ENCODE assay signal across 10 cellular contexts in the genomic region with DNA sequence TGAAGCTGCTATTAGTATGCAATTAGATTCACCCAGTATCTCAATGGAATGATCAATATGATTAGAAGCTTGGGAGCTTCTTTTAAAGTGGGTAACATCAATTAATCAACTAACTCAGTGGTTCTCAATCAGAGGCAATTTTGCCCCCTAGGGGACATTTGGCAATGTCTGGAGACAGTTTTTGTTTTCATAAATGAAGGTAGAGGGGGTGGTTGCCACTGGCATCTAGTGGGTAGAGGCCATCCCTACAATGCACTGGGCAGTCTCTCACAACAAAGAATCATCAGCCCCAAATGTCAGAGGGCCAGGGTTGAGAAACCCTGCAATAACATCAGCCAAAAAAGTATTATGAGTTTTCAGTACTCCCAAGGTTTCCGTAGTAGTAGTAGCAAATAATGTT. TPM values are rescaled to one million over a fixed set of nuclear protein-coding genes. Genes with fewer than 3 reads are reported as not detected.
DNase-seq lines count a peak whose midpoint lies in the region; ATAC-seq, FAIRE-seq and TF ChIP-seq lines count a peak whose summit lies in the region.
"Had no signal": no experiment of that assay in that cellular context is flagged by ENCODE, and none has a peak within 500 bp of the region (broad histone marks: within the 10 kb centered on the region; RNA-seq: fewer than 3 reads in every experiment).

No MANE protein-coding gene starts in this region.

- no peaks in the 10 kb centered on the region for H3K9me3 ChIP-seq in GM12878 (replicated peaks; ENCODE audit: control insufficient read depth, insufficient read depth, low read length)
- H3K9me3 ChIP-seq: mucosa of descending colon had no signal

- H3K4me3 ChIP-seq in GM06990 (replicated peaks; ENCODE audit: low read depth, low read length) (no peak overlapping the region), GM12878 (no peak overlapping the region)
- H3K4me3 ChIP-seq: mucosa of descending colon had no signal

- H2AFZ ChIP-seq in GM12878 (ENCODE audit: control insufficient read depth, low read depth, low read length): no peak overlapping the region

- POLR2A ChIA-PET in GM12878 (lab: Charles Lee): no interaction called here

- no peak overlapping the region for H3K4me2 ChIP-seq in GM12878 (ENCODE audit: control insufficient read depth, insufficient read depth)

- no peak for FAIRE-seq in GM12878 (lab: Jason Lieb, UNC)

- RAD21 ChIA-PET in GM12878 (lab: Charles Lee; ENCODE audit: unreplicated experiment): no interaction called here

- H4K20me1 ChIP-seq in GM12878 (ENCODE audit: control insufficient read depth, insufficient read depth): no peaks in the 10 kb centered on the region

- no peak for TF ChIP-seq POLR2A in GM12878 (IDR thresholded peaks at IDR 0.05; ENCODE audit: low read depth, low read length)

- H3K9ac ChIP-seq in GM12878 (ENCODE audit: control insufficient read depth, insufficient read depth, low read length): no peak overlapping the region

- BruUV-seq in GM12878 (replicated peaks; lab: Mats Ljungman, UMichigan): no TSS peak

- CTCF ChIA-PET in GM12878 (lab: Yijun Ruan, JAX): interaction anchor here (0.7 to 1.3 kb wide), 2 partner anchors 138 to 237 kb away, joined by 3 read pairs; no protein-coding TSS in a partner anchor

- SMC1A ChIA-PET in GM12878 (lab: Charles Lee; ENCODE audit: uncharacterized antibody, unreplicated experiment): interaction anchor here (0.9 to 1.0 kb wide), 2 partner anchors 11 to 32 kb away, joined by 3 read pairs; no protein-coding TSS in a partner anchor

- TF ChIP-seq EP300 in GM12878 (IDR thresholded peaks at IDR 0.05; ENCODE audit: borderline replicate concordance in 1 of 2, control insufficient read depth in 1 of 2, low read depth in 2 of 2, low read length in 2 of 2): no peak

- ATAC-seq in GM12878 (peak; percentile 50; the same call in 2 of the 3 replicates), HG02852 (IDR thresholded peaks at IDR 0.05; ENCODE audit: unreplicated experiment) (no peak), GM21825 (IDR thresholded peaks at IDR 0.05; ENCODE audit: unreplicated experiment) (no peak)
- ATAC-seq: mucosa of descending colon had no signal

- no peaks in the 10 kb centered on the region for H3K4me1 ChIP-seq in GM12878 (ENCODE audit: control insufficient read depth, insufficient read depth, low read length)

- DNase-seq in GM06990 (ENCODE audit: extremely low read depth, insufficient read length): no peak
- DNase-seq in KG1 (lab: John Stamatoyannopoulos, UW): peak; percentile 40
- no peak for DNase-seq in GM12878 (ENCODE audit: low read depth, low spot score)
- DNase-seq in myocyte (ENCODE audit: low read depth): peak; percentile 68
- DNase-seq in medulla oblongata (ENCODE audit: extremely low spot score): no peak
- no peak for DNase-seq in NCI-H1436 (lab: John Stamatoyannopoulos, UW)
- DNase-seq: caudate nucleus, mucosa of descending colon had no signal

- WGBS in GM12878 (ENCODE audit: insufficient coverage, insufficient replicate concordance, low lambda C conversion rate, missing lambda C conversion rate): 75% methylated on average over 1 of the region's 1 CpG

- H3K27me3 ChIP-seq in GM06990 (replicated peaks; ENCODE audit: control insufficient read depth, insufficient read depth, low read length): no peaks in the 10 kb centered on the region
- H3K27me3 ChIP-seq in GM12878 (replicated peaks in 1 of 2; ENCODE audit: control insufficient read depth in 2 of 2, insufficient read depth in 2 of 2, low read length in 1 of 2): peaks cover under 1 to 6% of the 10 kb centered on the region in 2 experiments; a peak in 2 of 4 replicates

- H3K27ac ChIP-seq in GM12878 (ENCODE audit: control insufficient read depth, insufficient read depth): no peak overlapping the region

- H3K36me3 ChIP-seq in GM06990 (ENCODE audit: control insufficient read depth, insufficient read depth, low read length) (no peaks in the 10 kb centered on the region), GM12878 (ENCODE audit: control insufficient read depth in 2 of 2, insufficient read depth in 2 of 2, low read length in 1 of 2) (no peaks in the 10 kb centered on the region)

- TF ChIP-seq CTCF in GM06990 (IDR thresholded peaks at IDR 0.05; ENCODE audit: insufficient read depth, low read length, poor library complexity, severe bottlenecking): peak; percentile 35
- TF ChIP-seq CTCF in GM12878 (IDR thresholded peaks at IDR 0.05 in 2 of 3, conservative IDR thresholded peaks at IDR 0.05 in 1 of 3; ENCODE audit: control insufficient read depth in 2 of 3, extremely low read depth in 1 of 3, insufficient read depth in 1 of 3, low read depth in 3 of 3, low read length in 3 of 3): peak in 2 of 3 experiments; percentile 18 to 20; a peak in 1 of 6 replicates

- no peaks in the 10 kb centered on the region for H3K79me2 ChIP-seq in GM12878 (ENCODE audit: control insufficient read depth, insufficient read depth, low read length)

- 0 out of 2 replicates have a peak, but pooled peaks have one; percentile 3 for TF ChIP-seq RAD21 in GM12878 (IDR thresholded peaks at IDR 0.05; ENCODE audit: insufficient read depth, low read depth, low read length)

- intact Hi-C loops in GM12878 (cut with micrococcal nuclease; ENCODE audit: unreplicated experiment): loop anchor here (1.0 to 5.0 kb wide), 2 partner anchors 125 to 139 kb away; no protein-coding TSS in a partner anchor

- in situ Hi-C loops in GM12878 (cut with MboI): no loop called here

TF ChIP-seq in GM12878, 131 proteins besides CTCF, POLR2A, EP300 and RAD21:
- TF ChIP-seq CBFB (IDR thresholded peaks at IDR 0.05; ENCODE audit: low read depth) (no peak), SMC3 (IDR thresholded peaks at IDR 0.05; ENCODE audit: borderline replicate concordance, low read length) (peak; percentile 10; the same call in 1 of the 2 replicates)

RNA-seq across cellular contexts. Expression of a gene that starts 5.9 kb away (rescaled TPM):
- not detected in 2 replicates for total RNA-seq in GM12878 (2013; cell fraction: nucleolus; rRNA removed)
- total RNA-seq in GM12878 (2014; rRNA removed) (under 0.01 TPM in 1 of 2 replicates, not detected in the other), GM12878 (2014; rRNA removed; fragmentation: Illumina TruSeq; extraction: Trizol) (not detected in 2 replicates), GM12878 (2021) (0.11 and 0.41 TPM in 2 replicates), myocyte (69.4 and 77.3 TPM in 2 replicates)
- polyA plus RNA-seq in GM12878 (2011; ENCODE audit: low read depth): 0.07 TPM
- polyA plus RNA-seq in GM12878 (2011; rRNA removed) (0.01 TPM in 2 replicates), GM12878 (2014; fragmentation: Illumina TruSeq; extraction: Trizol) (not detected in 2 replicates), GM12878 (2014; fragmentation: Nextera tagmentation; extraction: Ambion mirVana) (not detected), GM12878 (2014; rRNA removed) (not detected in 2 replicates), GM12878 (2016; fragmentation: Nextera tagmentation; extraction: Ambion mirVana) (not detected)
- under 0.01 TPM in 1 of 2 replicates, not detected in the other for polyA plus RNA-seq in GM12878 (2011; cell fraction: cytosol; rRNA removed)
- polyA plus RNA-seq in GM12878 (2011; cell fraction: nucleus; rRNA removed): 0.01 and 0.09 TPM in 2 replicates
- 0.14 TPM in 2 replicates for polyA plus RNA-seq in GM12878 (2012)
- polyA minus RNA-seq in GM12878 (2011; rRNA and poly(A)+ RNA removed): under 0.01 TPM in 1 of 2 replicates, not detected in the other
- polyA minus RNA-seq in GM12878 (2011; cell fraction: cytosol; rRNA and poly(A)+ RNA removed): 0.62 TPM in 1 of 2 replicates, not detected in the other
- under 0.01 TPM in 1 of 2 replicates, not detected in the other for polyA minus RNA-seq in GM12878 (2011; cell fraction: nucleus; rRNA and poly(A)+ RNA removed)
- 20.2 TPM for polyA plus RNA-seq in myocyte (2012)

Comparison
In these comparisons a context has a peak if more than half of its experiments do, and no peak if none do; other contexts are left out.
1. DNase-seq: peak in KG1 (single experiment) and myocyte (single experiment); none in GM06990 (single experiment), GM12878 (single experiment), medulla oblongata (single experiment) and NCI-H1436 (single experiment).
2. RNA of a gene that starts 5.9 kb away (total RNA-seq): 69.4 to 77.3 TPM in myocyte; under 0.01 to 0.41 TPM in GM12878; every median in the first group is over 10 times any median in the second.